In the genomic region with DNA sequence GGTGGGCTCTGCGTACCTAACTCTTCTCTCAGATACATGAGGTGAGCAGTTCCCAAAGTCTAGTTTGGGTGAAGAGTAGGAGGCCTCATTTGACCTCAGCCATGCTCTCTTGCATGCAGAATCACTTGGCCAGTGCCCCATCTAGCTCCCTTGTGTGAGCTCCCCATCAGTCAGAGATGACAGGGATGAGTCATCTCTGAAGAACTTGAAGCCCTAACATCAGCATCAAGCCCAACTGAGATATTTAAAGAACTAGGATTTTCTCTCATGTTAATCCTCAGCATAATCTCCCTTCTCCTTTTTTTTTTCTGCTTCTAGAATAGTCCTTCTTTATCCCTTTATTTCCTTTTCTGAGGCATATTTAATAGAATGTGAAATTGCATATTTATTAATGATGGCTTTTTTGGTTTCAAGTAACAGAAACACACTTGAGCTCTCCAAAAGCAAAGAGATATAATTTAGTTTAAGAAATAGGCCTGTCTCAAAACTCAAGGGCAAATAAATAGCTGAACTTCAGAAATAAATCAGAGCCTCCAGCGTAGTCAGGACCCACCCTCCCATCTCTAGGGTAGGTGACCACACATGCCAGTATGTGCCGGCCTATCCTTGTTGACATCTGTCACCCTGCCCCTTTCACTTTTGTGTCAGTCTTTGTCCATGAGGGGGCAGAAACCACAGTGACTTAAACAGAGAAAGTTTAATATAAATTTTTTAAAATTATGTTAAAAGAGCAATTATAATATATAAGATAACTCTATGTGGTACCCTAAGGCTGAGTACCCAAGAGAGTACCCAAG, we compare ENCODE assay signal across 9 cellular contexts.
A peak's percentile ranks its signal among the peaks of the same experiment; 100 is the strongest.
DNase-seq lines count a peak whose midpoint lies in the region; ATAC-seq, FAIRE-seq and TF ChIP-seq lines count a peak whose summit lies in the region.
"Had no signal": no experiment of that assay in that cellular context is flagged by ENCODE, and none has a peak within 500 bp of the region (broad histone marks: within the 10 kb centered on the region; RNA-seq: fewer than 3 reads in every experiment).

No MANE protein-coding gene starts in this region.

- no peak overlapping the region; the same call in 1 of the 2 replicates for H2AFZ ChIP-seq in GM23338

- H3K4me1 Mint-ChIP-seq in GM23338, result no peaks in the 10 kb centered on the region
- H3K4me1 Mint-ChIP-seq in Calu3 (ENCODE audit: low read depth, unreplicated experiment), result no peaks in the 10 kb centered on the region
- H3K4me1 Mint-ChIP-seq in CD8-positive, alpha-beta T cell (ENCODE audit: low read depth), result no peaks in the 10 kb centered on the region

- WGBS in esophagus muscularis mucosa, result 81% methylated on average over 3 of the region's 3 CpGs

- DNase-seq in ELR (ENCODE audit: low read depth) (peak; percentile 77), HTR-8/SVneo (ENCODE audit: insufficient read length, low spot score) (peak; percentile 86), esophagus muscularis mucosa (ENCODE audit: extremely low spot score) (peak; percentile 42), GM23338 (ENCODE audit: low spot score) (no peak), Calu3 (no peak), NCI-H1417 treated with DMSO at 0.1 percent for 48 hours (lab: John Stamatoyannopoulos, UW) (no peak)
- no peak for DNase-seq in CD8-positive, alpha-beta T cell

- no peaks in the 10 kb centered on the region for H3F3A ChIP-seq in GM23338 (replicated peaks; ENCODE audit: low read depth)

- H3K4me3 Mint-ChIP-seq in GM23338 (no peak overlapping the region), Calu3 (ENCODE audit: low read depth, unreplicated experiment) (no peak overlapping the region)
- no peak overlapping the region for H3K4me3 Mint-ChIP-seq in CD8-positive, alpha-beta T cell

- H3K9me3 ChIP-seq in esophagus muscularis mucosa, result no peaks in the 10 kb centered on the region
- no peaks in the 10 kb centered on the region for H3K9me3 ChIP-seq in CD8-positive, alpha-beta T cell (ENCODE audit: low read length)

- no peaks in the 10 kb centered on the region for H3K9me2 ChIP-seq in GM23338 (ENCODE audit: insufficient read depth)

- H3K36me3 Mint-ChIP-seq in GM23338 (ENCODE audit: low read depth) (no peaks in the 10 kb centered on the region), Calu3 (ENCODE audit: insufficient read depth, unreplicated experiment) (no peaks in the 10 kb centered on the region)
- no peaks in the 10 kb centered on the region for H3K36me3 Mint-ChIP-seq in CD8-positive, alpha-beta T cell

- POLR2A ChIA-PET in CD8-positive, alpha-beta T cell (lab: Charles Lee), result no interaction called here

- H3K9me3 Mint-ChIP-seq in GM23338 (no peaks in the 10 kb centered on the region; the same call in 2 of the 3 replicates), Calu3 (ENCODE audit: low read depth, unreplicated experiment) (no peaks in the 10 kb centered on the region)
- no peaks in the 10 kb centered on the region for H3K9me3 Mint-ChIP-seq in CD8-positive, alpha-beta T cell

- H3K27me3 ChIP-seq in esophagus muscularis mucosa (no peaks in the 10 kb centered on the region), GM23338 (ENCODE audit: insufficient read depth) (no peaks in the 10 kb centered on the region)
- no peaks in the 10 kb centered on the region for H3K27me3 ChIP-seq in CD8-positive, alpha-beta T cell (ENCODE audit: insufficient read depth, low read length)
- H3K27me3 ChIP-seq: cardiac muscle cell had no signal

- H3K4me1 ChIP-seq in esophagus muscularis mucosa, result peaks cover 6 to 24% (median 14%) of the 10 kb centered on the region in 4 donors
- H3K4me1 ChIP-seq in GM23338 (ENCODE audit: insufficient read depth), result peaks cover 2% of the 10 kb centered on the region; the same call in 1 of the 2 replicates
- H3K4me1 ChIP-seq in CD8-positive, alpha-beta T cell (ENCODE audit: insufficient read depth, low read length), result no peaks in the 10 kb centered on the region

- H3K4me2 ChIP-seq in GM23338, result no peak overlapping the region

- BruUV-seq in Calu3 (replicated peaks; lab: Mats Ljungman, UMichigan), result no TSS peak

- H3K27me3 Mint-ChIP-seq in GM23338 (ENCODE audit: insufficient read depth, low read depth, poor library complexity) (peaks cover 4% of the 10 kb centered on the region), Calu3 (ENCODE audit: unreplicated experiment) (no peaks in the 10 kb centered on the region)
- H3K27me3 Mint-ChIP-seq in CD8-positive, alpha-beta T cell (ENCODE audit: low read depth), result no peaks in the 10 kb centered on the region

- no peak overlapping the region for H3K27ac Mint-ChIP-seq in GM23338
- H3K27ac Mint-ChIP-seq in Calu3 (ENCODE audit: unreplicated experiment), result no peak overlapping the region
- no peak overlapping the region for H3K27ac Mint-ChIP-seq in CD8-positive, alpha-beta T cell

- H3K36me3 ChIP-seq in esophagus muscularis mucosa (no peaks in the 10 kb centered on the region), GM23338 (ENCODE audit: insufficient read depth) (no peaks in the 10 kb centered on the region; the same call in 1 of the 2 replicates)
- no peaks in the 10 kb centered on the region for H3K36me3 ChIP-seq in CD8-positive, alpha-beta T cell (ENCODE audit: insufficient read depth, low read length)
- H3K36me3 ChIP-seq: cardiac muscle cell had no signal

- no peak for TF ChIP-seq CTCF in esophagus muscularis mucosa (IDR thresholded peaks at IDR 0.05)
- TF ChIP-seq CTCF in GM23338 (conservative IDR thresholded peaks at IDR 0.05; ENCODE audit: low read depth in 2 of 2), result no peak
- TF ChIP-seq CTCF in Calu3 (IDR thresholded peaks at IDR 0.05; ENCODE audit: unreplicated experiment), result no peak
- no peak for TF ChIP-seq CTCF in CD8-positive, alpha-beta T cell (IDR thresholded peaks at IDR 0.05)

- FAIRE-seq in HTR-8/SVneo (lab: Jason Lieb, UNC), result peak; percentile 51

- no peak for TF ChIP-seq EP300 in esophagus muscularis mucosa (IDR thresholded peaks at IDR 0.05)

- intact Hi-C loops in esophagus muscularis mucosa (cut with DNase I), result no loop called here
- intact Hi-C loops in Calu3 (cut with micrococcal nuclease; ENCODE audit: unreplicated experiment), result no loop called here
- intact Hi-C loops in CD8-positive, alpha-beta T cell (cut with DNase I, micrococcal nuclease), result no loop called here

- ATAC-seq in GM21515 (IDR thresholded peaks at IDR 0.05; ENCODE audit: unreplicated experiment), result peak; percentile 87
- ATAC-seq in GM23338, result no peak
- ATAC-seq in CD8-positive, alpha-beta T cell, result no peak

- H3K4me3 ChIP-seq in esophagus muscularis mucosa, result no peak overlapping the region
- no peak overlapping the region for H3K4me3 ChIP-seq in GM23338
- H3K4me3 ChIP-seq in CD8-positive, alpha-beta T cell (ENCODE audit: low read depth, low read length), result no peak overlapping the region
- H3K4me3 ChIP-seq: cardiac muscle cell had no signal

- no peak overlapping the region for H3K27ac ChIP-seq in esophagus muscularis mucosa (replicated peaks in 1 of 4)
- H3K27ac ChIP-seq in GM23338 (ENCODE audit: low read depth), result no peak overlapping the region
- no peak overlapping the region for H3K27ac ChIP-seq in CD8-positive, alpha-beta T cell (ENCODE audit: low read depth, low read length)
- H3K27ac ChIP-seq: cardiac muscle cell had no signal

- CTCF ChIA-PET in Calu3 (lab: Charles Lee), result no interaction called here
- CTCF ChIA-PET in CD8-positive, alpha-beta T cell (lab: Charles Lee), result no interaction called here

- H3K79me2 ChIP-seq in GM23338 (replicated peaks; ENCODE audit: insufficient read depth), result no peaks in the 10 kb centered on the region

- TF ChIP-seq POLR2A in esophagus muscularis mucosa (IDR thresholded peaks at IDR 0.05; ENCODE audit: low read depth), result no peak

- H4K20me1 ChIP-seq in GM23338 (replicated peaks; ENCODE audit: insufficient read depth), result no peaks in the 10 kb centered on the region

TF ChIP-seq in GM23338, 12 proteins besides CTCF, POLR2A, EP300 and RAD21:
- TF ChIP-seq POLR2AphosphoS5 (IDR thresholded peaks at IDR 0.05; ENCODE audit: low read depth) (no peak), ETS1 (IDR thresholded peaks at IDR 0.05) (no peak), EZH2 (IDR thresholded peaks at IDR 0.05; ENCODE audit: low read depth, unreplicated experiment) (no peak), ZNF114 (CRISPR knock-in tag; IDR thresholded peaks at IDR 0.05) (no peak), EZH2phosphoT487 (IDR thresholded peaks at IDR 0.05; ENCODE audit: unreplicated experiment) (no peak), REST (IDR thresholded peaks at IDR 0.05; ENCODE audit: unreplicated experiment) (no peak), CREB1 (CRISPR knock-in tag; IDR thresholded peaks at IDR 0.05; ENCODE audit: low read depth) (no peak)
TF ChIP-seq in GM23338: peak in this region for 0.

Comparison
In these comparisons a context has a peak if more than half of its experiments do, and no peak if none do; other contexts are left out.
1. DNase-seq: peak in ELR (single experiment), HTR-8/SVneo (single experiment) and esophagus muscularis mucosa (single experiment); none in GM23338 (single experiment), Calu3 (single experiment), NCI-H1417 treated with DMSO at 0.1 percent for 48 hours (single experiment) and CD8-positive, alpha-beta T cell (0 of 7).